ENCODE assay signal across 8 cellular contexts in the genomic region with DNA sequence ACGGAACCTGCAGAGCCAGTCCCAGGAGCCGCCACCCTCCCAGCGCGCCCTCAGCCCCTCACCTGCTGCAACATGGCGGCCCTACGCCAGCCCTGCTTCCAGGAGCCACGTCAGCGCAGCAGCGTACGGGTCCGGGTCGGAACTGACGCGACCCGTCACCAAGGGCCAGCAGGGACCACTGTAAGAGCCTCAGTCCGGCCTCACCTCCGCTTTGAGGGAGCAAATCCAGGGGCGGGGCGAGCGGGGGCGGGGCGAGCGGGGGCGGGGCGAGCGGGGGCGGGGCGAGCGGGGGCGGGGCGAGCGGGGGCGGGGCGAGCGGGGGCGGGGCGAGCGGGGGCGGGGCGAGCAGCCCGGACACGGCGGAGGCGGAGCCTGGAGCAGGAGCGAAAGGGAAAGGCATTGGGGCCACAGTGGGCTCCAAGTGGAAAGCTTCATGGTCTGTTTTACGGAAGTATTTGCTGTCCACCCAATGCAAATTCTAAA. TPM values are rescaled to one million over a fixed set of nuclear protein-coding genes. Genes with fewer than 3 reads are reported as not detected.
DNase-seq lines count a peak whose midpoint lies in the region; ATAC-seq and TF ChIP-seq lines count a peak whose summit lies in the region.
"Not testable (repeated sequence)": the region's sequence is repeated elsewhere in the genome, so short reads cannot be mapped to it uniquely, and the experiment has no call there.

A gene (minus strand): TSS at position 109 of the 483 bp plus-strand sequence. CDS start 35 bp downstream, at position 74.

- H3K4me2 ChIP-seq in IMR-90 (ENCODE audit: low read depth, low read length) = peak within 1 kb of the TSS; percentile 74

- not testable (repeated sequence) for H4K20me1 ChIP-seq in IMR-90 (ENCODE audit: insufficient read depth, low read length)

- ATAC-seq in GM21737 (IDR thresholded peaks at IDR 0.05; ENCODE audit: unreplicated experiment) = peak; percentile 74
- ATAC-seq in IMR-90 (ENCODE audit: low read depth) = peak; percentile 91
- peak; percentile 80 to 82 for ATAC-seq in naive B cell (ENCODE audit: low read depth in 2 of 2)

- H4K91ac ChIP-seq in IMR-90 (ENCODE audit: insufficient read depth, low read depth, low read length) = not testable (repeated sequence)

- H3K23ac ChIP-seq in IMR-90 (ENCODE audit: low read depth, low read length) = not testable (repeated sequence)

- peaks cover 11% of the 10 kb centered on the region for H3K4me1 Mint-ChIP-seq in activated T-helper 2 cell treated with anti-CD3 and anti-CD28 coated beads, Interferon-gamma antibody, Interleukin-2, Interleukin-4, amounts not matched to agents 10 μg/mL and 5 μg/mL and 100 μg/mL, durations not matched to agents 14 hours and 24 hours and 36 hours (ENCODE audit: low read depth)
- H3K4me1 Mint-ChIP-seq in naive B cell = not testable (repeated sequence)

- peak; percentile 1 for DNase-seq in DMS153 treated with DMSO at 0.1 percent for 48 hours (lab: John Stamatoyannopoulos, UW; ENCODE audit: unreplicated experiment)
- DNase-seq in IMR-90 = peak; percentile 66
- DNase-seq in SIG-M5 (lab: John Stamatoyannopoulos, UW) = peak; percentile 34
- DNase-seq in activated T-helper 2 cell treated with anti-CD3 and anti-CD28 coated beads, Interferon-gamma antibody, Interleukin-2, Interleukin-4, amounts not matched to agents 10 μg/mL and 5 μg/mL and 100 μg/mL, durations not matched to agents 14 hours and 24 hours and 36 hours (ENCODE audit: low spot score) = peak; percentile 69
- DNase-seq in fibroblast of peridontal ligament (ENCODE audit: extremely low read depth) = peak; percentile 60
- peak; percentile 67 for DNase-seq in naive B cell
- DNase-seq in stimulated activated CD8-positive, alpha-beta memory T cell treated with anti-CD3 and anti-CD28 coated beads, Interleukin-4, amount 100 ng/mL, for 48 hours = peak; percentile 76

- not testable (repeated sequence) for H2AFZ ChIP-seq in IMR-90 (replicated peaks; ENCODE audit: low read length, poor library complexity)

- H3K27me3 ChIP-seq in IMR-90 (ENCODE audit: control insufficient read depth, insufficient read depth, low read length) = not testable (repeated sequence)

- dilution Hi-C loops in IMR-90 (cut with HindIII; ENCODE audit: low sequenced_read_pairs, unreplicated experiment) = not testable (repeated sequence)

- not testable (repeated sequence) for H3K79me1 ChIP-seq in IMR-90 (ENCODE audit: low read depth in 1 of 2, low read length in 2 of 2)

- POLR2A ChIA-PET in IMR-90 (lab: Charles Lee; ENCODE audit: unreplicated experiment) = interaction anchor here (0.5 kb wide), 1 partner anchor 428 kb away, joined by 5 read pairs; no protein-coding TSS in a partner anchor

- H3K4me3 Mint-ChIP-seq in activated T-helper 2 cell treated with anti-CD3 and anti-CD28 coated beads, Interferon-gamma antibody, Interleukin-2, Interleukin-4, amounts not matched to agents 10 μg/mL and 5 μg/mL and 100 μg/mL, durations not matched to agents 14 hours and 24 hours and 36 hours (ENCODE audit: low read depth) = peak within 1 kb of the TSS; percentile 97
- H3K4me3 Mint-ChIP-seq in naive B cell = peak within 1 kb of the TSS; percentile 91 to 99 (median 94)

- not testable (repeated sequence) for H3K27me3 Mint-ChIP-seq in activated T-helper 2 cell treated with anti-CD3 and anti-CD28 coated beads, Interferon-gamma antibody, Interleukin-2, Interleukin-4, amounts not matched to agents 10 μg/mL and 5 μg/mL and 100 μg/mL, durations not matched to agents 14 hours and 24 hours and 36 hours (ENCODE audit: low read depth); naive B cell

- not testable (repeated sequence) for H2AK5ac ChIP-seq in IMR-90 (ENCODE audit: low read depth, low read length)

- not testable (repeated sequence) for H2AK9ac ChIP-seq in IMR-90 (replicated peaks; ENCODE audit: low read depth, low read length, poor library complexity)

- H3K27ac ChIP-seq in IMR-90 (ENCODE audit: insufficient read depth, low read length) = peak within 1 kb of the TSS; percentile 60

- intact Hi-C loops in IMR-90 (cut with micrococcal nuclease); activated T-helper 2 cell treated with anti-CD3 and anti-CD28 coated beads, Interferon-gamma antibody, Interleukin-2, Interleukin-4, amounts not matched to agents 10 μg/mL and 5 μg/mL and 100 μg/mL, durations not matched to agents 14 hours and 24 hours and 36 hours (cut with micrococcal nuclease): not testable (repeated sequence)

- no CpG with 5 or more reads among the region's 46 CpGs for WGBS in IMR-90 (ENCODE audit: extremely low coverage in 2 of 2, insufficient read length in 1 of 2), 2 experiments

- not testable (repeated sequence) for H3K36me3 ChIP-seq in IMR-90 (ENCODE audit: control insufficient read depth, insufficient read depth, low read length)

- TF ChIP-seq CTCF in IMR-90 (conservative IDR thresholded peaks at IDR 0.05; ENCODE audit: low read depth, low read length) = not testable (repeated sequence)

- not testable (repeated sequence) for H3K9me3 Mint-ChIP-seq in activated T-helper 2 cell treated with anti-CD3 and anti-CD28 coated beads, Interferon-gamma antibody, Interleukin-2, Interleukin-4, amounts not matched to agents 10 μg/mL and 5 μg/mL and 100 μg/mL, durations not matched to agents 14 hours and 24 hours and 36 hours; naive B cell

- peak within 1 kb of the TSS in 1 of 2 experiments; percentile 65; a peak in 1 of 4 replicates for H4K8ac ChIP-seq in IMR-90 (ENCODE audit: low read depth in 2 of 2, low read length in 2 of 2)

- not testable (repeated sequence) for TF ChIP-seq RAD21 in IMR-90 (IDR thresholded peaks at IDR 0.05; ENCODE audit: low read length)

- not testable (repeated sequence) for H4K5ac ChIP-seq in IMR-90 (ENCODE audit: low read depth, low read length)

- TF ChIP-seq POLR2A in IMR-90 (IDR thresholded peaks at IDR 0.05; ENCODE audit: low read depth, low read length) = peak; percentile 67

- peak within 1 kb of the TSS; percentile 94 for H3K27ac Mint-ChIP-seq in activated T-helper 2 cell treated with anti-CD3 and anti-CD28 coated beads, Interferon-gamma antibody, Interleukin-2, Interleukin-4, amounts not matched to agents 10 μg/mL and 5 μg/mL and 100 μg/mL, durations not matched to agents 14 hours and 24 hours and 36 hours
- H3K27ac Mint-ChIP-seq in naive B cell = peak within 1 kb of the TSS in 4 of 6 donors; percentile 32 to 83 (median 59)

- peak within 1 kb of the TSS; percentile 41 for H3K4ac ChIP-seq in IMR-90 (ENCODE audit: low read depth, low read length)

- peak within 1 kb of the TSS; percentile 41 for H3K9ac ChIP-seq in IMR-90 (ENCODE audit: low read depth, low read length)

- not testable (repeated sequence) for H3K56ac ChIP-seq in IMR-90 (ENCODE audit: extremely low read depth, insufficient read depth, low read length)

- not testable (repeated sequence) for H2BK15ac ChIP-seq in IMR-90 (ENCODE audit: low read depth, low read length)

- peak within 1 kb of the TSS; percentile 82 for H3K4me3 ChIP-seq in IMR-90 (ENCODE audit: insufficient read depth, low read depth, low read length)

- H2BK20ac ChIP-seq in IMR-90 (ENCODE audit: low read depth, low read length) = not testable (repeated sequence)

- H3K4me1 ChIP-seq in IMR-90 (ENCODE audit: control insufficient read depth, insufficient read depth, low read length) = not testable (repeated sequence)

- not testable (repeated sequence) for H3K9me3 ChIP-seq in IMR-90 (ENCODE audit: control insufficient read depth, insufficient read depth, low read length)

- CTCF ChIA-PET in IMR-90 (lab: Yijun Ruan, JAX) = not testable (repeated sequence)

- not testable (repeated sequence) for H3K9me1 ChIP-seq in IMR-90 (ENCODE audit: insufficient read depth, low read length)

- H2BK5ac ChIP-seq in IMR-90 (ENCODE audit: low read depth, low read length, poor library complexity, severe bottlenecking) = not testable (repeated sequence)

- not testable (repeated sequence) for BruUV-seq in IMR-90 (replicated peaks; lab: Mats Ljungman, UMichigan)

- not testable (repeated sequence) for H3K14ac ChIP-seq in IMR-90 (replicated peaks; ENCODE audit: low read depth, low read length)

- H3K18ac ChIP-seq in IMR-90 (ENCODE audit: low read depth, low read length) = not testable (repeated sequence)

- in situ Hi-C loops in IMR-90 (cut with MboI; ENCODE audit: low sequenced_read_pairs) = not testable (repeated sequence)

- peaks cover 17% of the 10 kb centered on the region for H3K36me3 Mint-ChIP-seq in activated T-helper 2 cell treated with anti-CD3 and anti-CD28 coated beads, Interferon-gamma antibody, Interleukin-2, Interleukin-4, amounts not matched to agents 10 μg/mL and 5 μg/mL and 100 μg/mL, durations not matched to agents 14 hours and 24 hours and 36 hours (ENCODE audit: low read depth)
- not testable (repeated sequence) for H3K36me3 Mint-ChIP-seq in naive B cell

- H2BK120ac ChIP-seq in IMR-90 (ENCODE audit: low read depth, low read length) = not testable (repeated sequence)

RNA-seq across cellular contexts. Expression of the gene that starts here (rescaled TPM):
- 12.0 and 22.5 TPM in 2 replicates for total RNA-seq in IMR-90 (2012; rRNA removed)
- polyA plus RNA-seq in IMR-90 (2012; rRNA removed) = 3.6 and 7.5 TPM in 2 replicates
- polyA plus RNA-seq in IMR-90 (2012; cell fraction: cytosol; rRNA removed) = 0.84 and 1.8 TPM in 2 replicates
- polyA plus RNA-seq in IMR-90 (2012; cell fraction: nucleus; rRNA removed; ENCODE audit: low replicate concordance) = 9.5 and 19.7 TPM in 2 replicates
- 11.1 and 11.9 TPM in 2 replicates for total RNA-seq in activated T-helper 2 cell treated with anti-CD3 and anti-CD28 coated beads, Interferon-gamma antibody, Interleukin-2, Interleukin-4, amounts not matched to agents 10 μg/mL and 5 μg/mL and 100 μg/mL, durations not matched to agents 14 hours and 24 hours and 36 hours
- 1 to 10 TPM; 3.3 to 6.2 (median 5.3) TPM for polyA plus RNA-seq in naive B cell (ENCODE audit: low read depth in 6 of 6)

Comparison
In these comparisons a context has a peak if more than half of its experiments do, and no peak if none do; other contexts are left out.
1. Peak in every context shown above with its lines: DNase-seq, ATAC-seq, H3K4me3 ChIP-seq and H3K27ac ChIP-seq.
2. DNase-seq: peak in every context shown above with its lines; median percentile 76 in stimulated activated CD8-positive, alpha-beta memory T cell treated with anti-CD3 and anti-CD28 coated beads, Interleukin-4, amount 100 ng/mL, for 48 hours; 69 in activated T-helper 2 cell treated with anti-CD3 and anti-CD28 coated beads, Interferon-gamma antibody, Interleukin-2, Interleukin-4, amounts not matched to agents 10 μg/mL and 5 μg/mL and 100 μg/mL, durations not matched to agents 14 hours and 24 hours and 36 hours; 67 in naive B cell; 66 in IMR-90; 60 in fibroblast of peridontal ligament; 34 in SIG-M5; 1 in DMS153 treated with DMSO at 0.1 percent for 48 hours.